In genomic region chr1:179871940-179872339, GRCh38 we compare ENCODE assay signal across 28 cellular contexts. TPM values are rescaled to one million over a fixed set of nuclear protein-coding genes. Genes with fewer than 3 reads are reported as not detected.
DNase-seq lines count a peak whose midpoint lies in the region; ATAC-seq and TF ChIP-seq lines count a peak whose summit lies in the region.
"Had no signal": no experiment of that assay in that cellular context is flagged by ENCODE, and none has a peak within 500 bp of the region (broad histone marks: within the 10 kb centered on the region; RNA-seq: fewer than 3 reads in every experiment).

No MANE protein-coding gene starts in this region.

- no peak for ATAC-seq in stimulated activated naive CD8-positive, alpha-beta T cell treated with anti-CD3 and anti-CD28 coated beads, Interleukin-15, Interleukin-2, amounts not matched to agents 100 U/mL and 50 U/mL, for 24 hours
- no peak for ATAC-seq in HG03571 (IDR thresholded peaks at IDR 0.05; ENCODE audit: unreplicated experiment)
- ATAC-seq: HCT116, left ventricle myocardium superior, natural killer cell, Panc1 had no signal

- H3K27ac Mint-ChIP-seq in stimulated activated naive CD8-positive, alpha-beta T cell treated with anti-CD3 and anti-CD28 coated beads, Interleukin-15, Interleukin-2, amounts not matched to agents 100 ng/mL and 50 ng/mL, for 24 hours = peak overlapping the region; percentile 38
- peak overlapping the region; percentile 62 for H3K27ac Mint-ChIP-seq in endothelial cell (ENCODE audit: unreplicated experiment)
- peak overlapping the region; percentile 60 for H3K27ac Mint-ChIP-seq in nephron progenitor cell
- peak overlapping the region in 1 of 7 donors; percentile 2 for H3K27ac Mint-ChIP-seq in CD14-positive monocyte
- H3K27ac Mint-ChIP-seq: activated naive CD8-positive, alpha-beta T cell treated with anti-CD3 and anti-CD28 coated beads, Interleukin-2, amount 10 ng/mL, durations not matched to agents 7 days and 5 days had no signal

- TF ChIP-seq CTCF in endothelial cell (IDR thresholded peaks at IDR 0.05; ENCODE audit: unreplicated experiment) = no peak
- TF ChIP-seq CTCF in nephron progenitor cell (IDR thresholded peaks at IDR 0.05) = no peak
- TF ChIP-seq CTCF in CD14-positive monocyte (IDR thresholded peaks at IDR 0.05) = no peak
- TF ChIP-seq CTCF in lower leg skin (IDR thresholded peaks at IDR 0.05) = no peak

- TF ChIP-seq POLR2A in lower leg skin (IDR thresholded peaks at IDR 0.05) = no peak

- no peak overlapping the region for H3K4me3 ChIP-seq in lower leg skin (ENCODE audit: low read depth, poor library complexity, severe bottlenecking)
- H3K4me3 ChIP-seq: BLaER1, coronary artery, skin epidermis had no signal

- peaks cover 53% of the 10 kb centered on the region for H3K36me3 Mint-ChIP-seq in stimulated activated naive CD8-positive, alpha-beta T cell treated with anti-CD3 and anti-CD28 coated beads, Interleukin-15, Interleukin-2, amounts not matched to agents 100 ng/mL and 50 ng/mL, for 24 hours (ENCODE audit: low read depth)
- peaks cover 12% of the 10 kb centered on the region for H3K36me3 Mint-ChIP-seq in endothelial cell (ENCODE audit: low read depth, unreplicated experiment)
- H3K36me3 Mint-ChIP-seq in nephron progenitor cell (ENCODE audit: low read depth) = peaks cover 73% of the 10 kb centered on the region
- H3K36me3 Mint-ChIP-seq in CD14-positive monocyte = peaks cover 37 to 58% of the 10 kb centered on the region in 2 donors

- H3K4me1 Mint-ChIP-seq in stimulated activated naive CD8-positive, alpha-beta T cell treated with anti-CD3 and anti-CD28 coated beads, Interleukin-15, Interleukin-2, amounts not matched to agents 100 ng/mL and 50 ng/mL, for 24 hours (ENCODE audit: low read depth) = peaks cover 43% of the 10 kb centered on the region
- peaks cover 22% of the 10 kb centered on the region for H3K4me1 Mint-ChIP-seq in endothelial cell (ENCODE audit: unreplicated experiment)
- H3K4me1 Mint-ChIP-seq in nephron progenitor cell = peaks cover 49% of the 10 kb centered on the region
- H3K4me1 Mint-ChIP-seq in CD14-positive monocyte = peaks cover 29% of the 10 kb centered on the region

- no peak overlapping the region for H3K4me3 Mint-ChIP-seq in stimulated activated naive CD8-positive, alpha-beta T cell treated with anti-CD3 and anti-CD28 coated beads, Interleukin-15, Interleukin-2, amounts not matched to agents 100 ng/mL and 50 ng/mL, for 24 hours
- H3K4me3 Mint-ChIP-seq in endothelial cell (ENCODE audit: unreplicated experiment) (no peak overlapping the region), nephron progenitor cell (no peak overlapping the region), CD14-positive monocyte (no peak overlapping the region)
- H3K4me3 Mint-ChIP-seq: activated naive CD8-positive, alpha-beta T cell treated with anti-CD3 and anti-CD28 coated beads, Interleukin-2, amount 10 ng/mL, durations not matched to agents 7 days and 5 days; natural killer cell had no signal

- no peak for DNase-seq in stimulated activated naive CD8-positive, alpha-beta T cell treated with anti-CD3 and anti-CD28 coated beads, Interleukin-15, Interleukin-2, amounts not matched to agents 100 U/mL and 50 U/mL, for 24 hours
- DNase-seq in endothelial cell (ENCODE audit: low spot score) = no peak
- DNase-seq in nephron progenitor cell = no peak
- DNase-seq in CD14-positive monocyte (ENCODE audit: low spot score) = no peak
- no peak for DNase-seq in lower leg skin (ENCODE audit: low spot score in 2 of 2)
- DNase-seq in effector CD8-positive, alpha-beta T cell (lab: John Stamatoyannopoulos, UW) = no peak
- DNase-seq: ACHN; activated CD4-positive, alpha-beta T cell treated with anti-CD3 and anti-CD28 coated beads for 4 hours; activated effector memory CD4-positive, alpha-beta T cell treated with anti-CD3 and anti-CD28 coated beads, Interleukin-2, amount 50 U/mL, for 16 hours; activated naive CD8-positive, alpha-beta T cell treated with anti-CD3 and anti-CD28 coated beads, Interleukin-2, amount 10 ng/mL, durations not matched to agents 7 days and 5 days; aorta; DMS79; effector memory CD4-positive, alpha-beta T cell; GDM1; left ventricle myocardium superior; natural killer cell; NCI-H1417 treated with DMSO at 0.1 percent for 48 hours; NCI-H345; NCI-H69; SIG-M5; stimulated activated naive CD4-positive, alpha-beta T cell treated with Interleukin-2 at 50 U/mL for 16 hours had no signal

- no peaks in the 10 kb centered on the region for H3K27me3 Mint-ChIP-seq in stimulated activated naive CD8-positive, alpha-beta T cell treated with anti-CD3 and anti-CD28 coated beads, Interleukin-15, Interleukin-2, amounts not matched to agents 100 ng/mL and 50 ng/mL, for 24 hours
- H3K27me3 Mint-ChIP-seq in endothelial cell (ENCODE audit: unreplicated experiment) = no peaks in the 10 kb centered on the region
- H3K27me3 Mint-ChIP-seq in nephron progenitor cell (ENCODE audit: low read depth, poor library complexity) = no peaks in the 10 kb centered on the region
- peaks cover 0 to 3% (median 0%) of the 10 kb centered on the region in 3 donors for H3K27me3 Mint-ChIP-seq in CD14-positive monocyte (ENCODE audit: low read depth in 3 of 3)
- H3K27me3 Mint-ChIP-seq: activated naive CD8-positive, alpha-beta T cell treated with anti-CD3 and anti-CD28 coated beads, Interleukin-2, amount 10 ng/mL, durations not matched to agents 7 days and 5 days had no signal

- WGBS in lower leg skin, 2 donors = 35 to 47% methylated on average over 1 of the region's 1 CpG

- intact Hi-C loops in CD14-positive monocyte (cut with micrococcal nuclease) = no loop called here
- intact Hi-C loops in lower leg skin (cut with DNase I; ENCODE audit: low total_unique reads) = no loop called here

- H3K9me3 Mint-ChIP-seq in stimulated activated naive CD8-positive, alpha-beta T cell treated with anti-CD3 and anti-CD28 coated beads, Interleukin-15, Interleukin-2, amounts not matched to agents 100 ng/mL and 50 ng/mL, for 24 hours = no peaks in the 10 kb centered on the region
- H3K9me3 Mint-ChIP-seq in endothelial cell (ENCODE audit: unreplicated experiment) = no peaks in the 10 kb centered on the region
- H3K9me3 Mint-ChIP-seq in nephron progenitor cell = no peaks in the 10 kb centered on the region
- H3K9me3 Mint-ChIP-seq in CD14-positive monocyte = no peaks in the 10 kb centered on the region
- H3K9me3 Mint-ChIP-seq: activated naive CD8-positive, alpha-beta T cell treated with anti-CD3 and anti-CD28 coated beads, Interleukin-2, amount 10 ng/mL, durations not matched to agents 7 days and 5 days; natural killer cell had no signal

RNA-seq across cellular contexts. Expression of gene TOR1AIP2, which starts 5.7 kb away (rescaled TPM):
- 71.1 TPM for total RNA-seq in endothelial cell (ENCODE audit: unreplicated experiment)
- polyA plus RNA-seq in CD14-positive monocyte = 10 to 100 TPM in 1 of 2 donors, 1 to 10 TPM in 1; 9.9 to 20.5 TPM
- total RNA-seq in lower leg skin = 100 to 1,000 TPM in 1 of 4 donors, 10 to 100 TPM in 3; 81.5 to 108 (median 91.3) TPM

RNA-seq across cellular contexts. Expression of gene TOR1AIP1, which starts 10.1 kb away (rescaled TPM):
- total RNA-seq in endothelial cell (ENCODE audit: unreplicated experiment) (31.0 TPM), lower leg skin (10 to 100 TPM; 35.7 to 53.7 (median 48.8) TPM)
- polyA plus RNA-seq in CD14-positive monocyte = 100 to 1,000 TPM in 1 of 2 donors, 10 to 100 TPM in 1; 77.5 to 114 TPM
